Comparison of ENCODE assay signal across 13 cellular contexts in genomic region chr2:187475499-187476248, GRCh38. TPM values are rescaled to one million over a fixed set of nuclear protein-coding genes. Genes with fewer than 3 reads are reported as not detected.
DNase-seq lines count a peak whose midpoint lies in the region; ATAC-seq lines count a peak whose summit lies in the region.
"Had no signal": no experiment of that assay in that cellular context is flagged by ENCODE, and none has a peak within 500 bp of the region (broad histone marks: within the 10 kb centered on the region; RNA-seq: fewer than 3 reads in every experiment).

No MANE protein-coding gene starts in this region.

- intact Hi-C loops in activated naive CD4-positive, alpha-beta T cell treated with anti-CD3 and anti-CD28 coated beads for 36 hours (cut with micrococcal nuclease) = no loop called here

- H3K4me1 Mint-ChIP-seq in activated naive CD4-positive, alpha-beta T cell treated with anti-CD3 and anti-CD28 coated beads for 36 hours (ENCODE audit: low read depth) = no peaks in the 10 kb centered on the region

- peak; percentile 74 to 81 for DNase-seq in AML-193 (lab: John Stamatoyannopoulos, UW)
- DNase-seq in SKM-1 treated with dmso at 0.1 percent for 144 hours (lab: John Stamatoyannopoulos, UW; ENCODE audit: unreplicated experiment) = peak; percentile 89
- DNase-seq in SHP77 (lab: John Stamatoyannopoulos, UW) = no peak
- DNase-seq in EL = no peak
- DNase-seq in NCI-H2227 (lab: John Stamatoyannopoulos, UW; ENCODE audit: unreplicated experiment) = no peak
- no peak for DNase-seq in activated naive CD4-positive, alpha-beta T cell treated with anti-CD3 and anti-CD28 coated beads for 36 hours
- DNase-seq: activated CD4-positive, alpha-beta T cell treated with anti-CD3 and anti-CD28 coated beads for 48 hours; amniotic stem cell; HFFc6; lower lobe of right lung; retina had no signal

- H3K4me3 Mint-ChIP-seq in activated naive CD4-positive, alpha-beta T cell treated with anti-CD3 and anti-CD28 coated beads for 36 hours = no peak overlapping the region
- H3K4me3 Mint-ChIP-seq: HFFc6 had no signal

- peaks cover 2% of the 10 kb centered on the region for H3K27me3 Mint-ChIP-seq in activated naive CD4-positive, alpha-beta T cell treated with anti-CD3 and anti-CD28 coated beads for 36 hours (ENCODE audit: low read depth)

- no peak overlapping the region for H3K27ac Mint-ChIP-seq in activated naive CD4-positive, alpha-beta T cell treated with anti-CD3 and anti-CD28 coated beads for 36 hours
- H3K27ac Mint-ChIP-seq: HFFc6 had no signal

- CTCF ChIA-PET in activated naive CD4-positive, alpha-beta T cell treated with anti-CD3 and anti-CD28 coated beads for 36 hours (lab: Charles Lee) = no interaction called here

- ATAC-seq in GM19395 (IDR thresholded peaks at IDR 0.05; ENCODE audit: unreplicated experiment) (peak; percentile 82), HG03103 (IDR thresholded peaks at IDR 0.05; ENCODE audit: low read depth, unreplicated experiment) (peak; percentile 77)
- ATAC-seq: lower lobe of right lung had no signal

- H3K9me3 Mint-ChIP-seq in activated naive CD4-positive, alpha-beta T cell treated with anti-CD3 and anti-CD28 coated beads for 36 hours = no peaks in the 10 kb centered on the region
- H3K9me3 Mint-ChIP-seq: HFFc6 had no signal

- H3K36me3 Mint-ChIP-seq in activated naive CD4-positive, alpha-beta T cell treated with anti-CD3 and anti-CD28 coated beads for 36 hours (ENCODE audit: low read depth) = no peaks in the 10 kb centered on the region

RNA-seq across cellular contexts. Expression of gene CALCRL, which starts 27.6 kb away (rescaled TPM):
- 1 to 10 TPM; 1.1 to 1.6 TPM for total RNA-seq in activated naive CD4-positive, alpha-beta T cell treated with anti-CD3 and anti-CD28 coated beads for 36 hours

Comparison
In these comparisons a context has a peak if more than half of its experiments do, and no peak if none do; other contexts are left out.
1. DNase-seq: peak in AML-193 (2 of 2) and SKM-1 treated with dmso at 0.1 percent for 144 hours (single experiment); none in SHP77 (0 of 2), EL (single experiment), NCI-H2227 (single experiment) and activated naive CD4-positive, alpha-beta T cell treated with anti-CD3 and anti-CD28 coated beads for 36 hours (single experiment).